ENCODE assay signal across 21 cellular contexts in the genomic region with DNA sequence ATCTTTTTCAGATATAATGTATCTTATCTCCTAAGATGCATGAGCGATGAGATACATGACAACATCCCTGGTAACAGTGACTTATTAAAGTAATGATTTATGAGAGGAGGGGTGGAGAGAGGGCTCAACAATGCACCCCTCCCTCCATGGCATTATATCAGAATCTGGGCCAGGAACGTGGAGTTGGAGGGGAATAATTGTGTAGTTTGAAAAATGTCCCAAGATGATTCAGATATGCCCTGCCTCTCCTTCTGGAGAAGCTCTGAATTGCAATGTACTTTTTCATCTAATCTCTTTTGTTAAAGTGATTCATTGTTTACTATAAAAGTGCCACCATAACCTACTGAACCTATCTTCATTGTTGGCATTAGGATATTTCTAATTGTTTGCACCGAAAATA.
DNase-seq lines count a peak whose midpoint lies in the region; ATAC-seq and TF ChIP-seq lines count a peak whose summit lies in the region.
"Had no signal": no experiment of that assay in that cellular context is flagged by ENCODE, and none has a peak within 500 bp of the region (broad histone marks: within the 10 kb centered on the region; RNA-seq: fewer than 3 reads in every experiment).

No MANE protein-coding gene starts in this region.

- H3K9me3 ChIP-seq in cardiac muscle cell (ENCODE audit: low read depth): no peaks in the 10 kb centered on the region
- H3K9me3 ChIP-seq: gastrocnemius medialis, HAP-1 had no signal

- no peak overlapping the region for H3K4me3 Mint-ChIP-seq in T-helper 2 cell treated with Interferon-gamma antibody and Interleukin-4, amounts not matched to agents 5 μg/mL and 100 μg/mL, for 36 hours
- no peak overlapping the region for H3K4me3 Mint-ChIP-seq in T-cell
- H3K4me3 Mint-ChIP-seq: brain, CD14-positive monocyte had no signal

- H3K27ac Mint-ChIP-seq in T-helper 2 cell treated with Interferon-gamma antibody and Interleukin-4, amounts not matched to agents 5 μg/mL and 100 μg/mL, for 36 hours: no peak overlapping the region
- H3K27ac Mint-ChIP-seq in T-cell: no peak overlapping the region
- H3K27ac Mint-ChIP-seq: activated naive CD4-positive, alpha-beta T cell treated with anti-CD3 and anti-CD28 coated beads, Interleukin-2, amount 50 U/mL, for 72 hours had no signal

- no peaks in the 10 kb centered on the region for H3K36me3 ChIP-seq in cardiac muscle cell
- H3K36me3 ChIP-seq: gastrocnemius medialis, HAP-1 had no signal

- ATAC-seq in Right ventricle myocardium superior (ENCODE audit: poor library complexity): no peak
- no peak for ATAC-seq in HG02970 (IDR thresholded peaks at IDR 0.05; ENCODE audit: low FRiP score, unreplicated experiment)
- no peak for ATAC-seq in T-cell (replicated peaks in 1 of 4)
- ATAC-seq: activated CD4-positive, CD25-positive, alpha-beta regulatory T cell treated with anti-CD3 and anti-CD28 coated beads, Interleukin-2, amount 50 U/mL, for 24 hours; activated naive CD4-positive, alpha-beta T cell treated with anti-CD3 and anti-CD28 coated beads, Interleukin-2, amount 50 U/mL, for 72 hours; gastrocnemius medialis had no signal

- H3K4me1 Mint-ChIP-seq in T-helper 2 cell treated with Interferon-gamma antibody and Interleukin-4, amounts not matched to agents 5 μg/mL and 100 μg/mL, for 36 hours (ENCODE audit: low read depth): no peaks in the 10 kb centered on the region
- no peaks in the 10 kb centered on the region for H3K4me1 Mint-ChIP-seq in T-cell
- H3K4me1 Mint-ChIP-seq: CD14-positive monocyte had no signal

- no peaks in the 10 kb centered on the region for H3K9me3 Mint-ChIP-seq in T-helper 2 cell treated with Interferon-gamma antibody and Interleukin-4, amounts not matched to agents 5 μg/mL and 100 μg/mL, for 36 hours
- no peaks in the 10 kb centered on the region for H3K9me3 Mint-ChIP-seq in T-cell
- H3K9me3 Mint-ChIP-seq: activated naive CD4-positive, alpha-beta T cell treated with anti-CD3 and anti-CD28 coated beads, Interleukin-2, amount 50 U/mL, for 72 hours; brain had no signal

- H3K4me3 ChIP-seq in cardiac muscle cell (no peak overlapping the region), foreskin fibroblast (ENCODE audit: low read depth in 1 of 2, low read length in 2 of 2) (no peak overlapping the region)
- H3K4me3 ChIP-seq: gastrocnemius medialis, HAP-1 had no signal

- intact Hi-C loops in Right ventricle myocardium superior (cut with DNase I): no loop called here

- H3K27me3 ChIP-seq in cardiac muscle cell: no peaks in the 10 kb centered on the region
- H3K27me3 ChIP-seq: gastrocnemius medialis had no signal

- no peaks in the 10 kb centered on the region for H3K36me3 Mint-ChIP-seq in T-helper 2 cell treated with Interferon-gamma antibody and Interleukin-4, amounts not matched to agents 5 μg/mL and 100 μg/mL, for 36 hours (ENCODE audit: low read depth)
- no peaks in the 10 kb centered on the region for H3K36me3 Mint-ChIP-seq in T-cell
- H3K36me3 Mint-ChIP-seq: activated naive CD4-positive, alpha-beta T cell treated with anti-CD3 and anti-CD28 coated beads, Interleukin-2, amount 50 U/mL, for 72 hours had no signal

- POLR2A ChIA-PET in T-cell (lab: Charles Lee): no interaction called here

- TF ChIP-seq CTCF in cardiac muscle cell (IDR thresholded peaks at IDR 0.05; ENCODE audit: low read depth, low read length): peak; percentile 20
- peak; percentile 10 for TF ChIP-seq CTCF in foreskin fibroblast (IDR thresholded peaks at IDR 0.05; ENCODE audit: low read depth, low read length)

- DNase-seq in cardiac muscle cell (ENCODE audit: low read depth in 1 of 2, low spot score in 1 of 2) (no peak), Right ventricle myocardium superior (no peak), caudate nucleus (lab: John Stamatoyannopoulos, UW) (no peak), foreskin fibroblast (peak in 1 of 2 donors; percentile 15), T-cell (no peak), glomerular visceral epithelial cell (ENCODE audit: extremely low spot score) (no peak)
- no peak for DNase-seq in T-helper 2 cell treated with Interferon-gamma antibody and Interleukin-4, amounts not matched to agents 5 μg/mL and 100 μg/mL, for 36 hours (ENCODE audit: low spot score)
- DNase-seq: 8988T; DMS53; gastrocnemius medialis; midbrain; MM.1S; NCI-H187; NCI-H446; stimulated activated CD8-positive, alpha-beta memory T cell treated with anti-CD3 and anti-CD28 coated beads, Interleukin-4, amount 100 ng/mL, for 48 hours had no signal

- no peaks in the 10 kb centered on the region for H3K27me3 Mint-ChIP-seq in T-helper 2 cell treated with Interferon-gamma antibody and Interleukin-4, amounts not matched to agents 5 μg/mL and 100 μg/mL, for 36 hours (ENCODE audit: low read depth)
- H3K27me3 Mint-ChIP-seq in T-cell: no peaks in the 10 kb centered on the region

- H3K27ac ChIP-seq in cardiac muscle cell: peak overlapping the region; percentile 71
- H3K27ac ChIP-seq in caudate nucleus (ENCODE audit: low read depth, low read length): peak overlapping the region; percentile 28
- H3K27ac ChIP-seq: gastrocnemius medialis had no signal

- peaks cover 34% of the 10 kb centered on the region for H3K4me1 ChIP-seq in cardiac muscle cell (ENCODE audit: low read depth)
- H3K4me1 ChIP-seq: gastrocnemius medialis, HAP-1 had no signal

- CTCF ChIA-PET in T-cell (lab: Charles Lee): interaction anchor here in 1 of 2 donors (2.5 kb wide), 1 partner anchor 8 kb away, joined by 8 read pairs; no protein-coding TSS in a partner anchor
